In the genomic region with DNA sequence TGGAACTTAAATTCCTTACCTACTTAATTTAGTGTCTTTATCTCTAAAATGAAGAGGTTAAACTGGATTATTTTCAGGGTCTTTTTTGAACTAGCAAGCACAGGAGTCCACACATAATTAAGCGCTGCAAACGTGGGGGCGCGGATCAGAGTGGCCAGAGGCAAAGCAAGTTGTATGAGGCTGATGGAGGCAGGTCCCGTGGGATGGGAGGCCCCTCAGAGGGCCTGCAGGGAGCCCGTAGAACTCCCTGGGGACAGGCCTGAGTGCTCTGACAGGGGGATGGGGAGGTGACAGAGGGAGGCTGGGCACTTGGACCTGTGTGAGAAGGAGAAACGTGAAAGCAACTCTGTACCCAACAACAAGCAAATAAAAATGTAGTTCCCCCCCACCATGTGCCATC, we compare ENCODE assay signal across 17 cellular contexts.
"Had no signal": no experiment of that assay in that cellular context is flagged by ENCODE, and none has a peak within 500 bp of the region (broad histone marks: within the 10 kb centered on the region; RNA-seq: fewer than 3 reads in every experiment).

No MANE protein-coding gene starts in this region.

- H3K9me3 ChIP-seq: spleen, testis, upper lobe of right lung had no signal

- H3K36me3 ChIP-seq: cardiac muscle cell, spleen, upper lobe of right lung had no signal

- H3K9me3 Mint-ChIP-seq: natural killer cell; stimulated activated memory B cell treated with anti-CD40 and anti-IgM and Interleukin-4, amounts not matched to agents 10 μg/mL and 1 μg/mL and 100 μg/mL, for 72 hours; T-helper 1 cell treated with Interleukin-12 subunit alpha and Interleukin-12 subunit beta and Interleukin-4 antibody, amounts not matched to agents 30 μg/mL and 1 μg/mL, for 36 hours had no signal

- H3K4me3 ChIP-seq: cardiac muscle cell, spleen, testis, upper lobe of right lung had no signal

- H3K27ac ChIP-seq: cardiac muscle cell, testis, upper lobe of right lung, VCaP had no signal

- ATAC-seq: natural killer cell; stimulated activated memory B cell treated with anti-CD40 and anti-IgM and Interleukin-4, amounts not matched to agents 10 μg/mL and 1 μg/mL and 100 μg/mL, for 72 hours had no signal

- H3K4me1 Mint-ChIP-seq: natural killer cell; stimulated activated memory B cell treated with anti-CD40 and anti-IgM and Interleukin-4, amounts not matched to agents 10 μg/mL and 1 μg/mL and 100 μg/mL, for 72 hours had no signal

- H3K27me3 ChIP-seq: cardiac muscle cell, spleen, testis, upper lobe of right lung had no signal

- H3K27ac Mint-ChIP-seq: activated naive CD8-positive, alpha-beta T cell; natural killer cell; stimulated activated memory B cell treated with anti-CD40 and anti-IgM and Interleukin-4, amounts not matched to agents 10 μg/mL and 1 μg/mL and 100 μg/mL, for 72 hours; T-helper 1 cell treated with Interleukin-12 subunit alpha and Interleukin-12 subunit beta and Interleukin-4 antibody, amounts not matched to agents 30 μg/mL and 1 μg/mL, for 36 hours had no signal

- H3K36me3 Mint-ChIP-seq: activated naive CD8-positive, alpha-beta T cell; natural killer cell; stimulated activated memory B cell treated with anti-CD40 and anti-IgM and Interleukin-4, amounts not matched to agents 10 μg/mL and 1 μg/mL and 100 μg/mL, for 72 hours had no signal

- DNase-seq: activated CD4-positive, CD25-positive, alpha-beta regulatory T cell treated with anti-CD3 and anti-CD28 coated beads, Interleukin-2, amount 50 U/mL, for 72 hours; activated T-cell treated with anti-CD3 and anti-CD28 coated beads for 4 hours; dermis blood vessel endothelial cell; effector memory CD4-positive, alpha-beta T cell; foreskin fibroblast; natural killer cell; nucleus accumbens; retina; spleen; stimulated activated CD4-positive, alpha-beta T cell treated with anti-CD3 and anti-CD28 coated beads, Interleukin-4, amount 100 ng/mL, for 4 hours; testis; upper lobe of right lung had no signal

- H3K4me3 Mint-ChIP-seq: activated naive CD8-positive, alpha-beta T cell; natural killer cell; stimulated activated memory B cell treated with anti-CD40 and anti-IgM and Interleukin-4, amounts not matched to agents 10 μg/mL and 1 μg/mL and 100 μg/mL, for 72 hours; T-helper 1 cell treated with Interleukin-12 subunit alpha and Interleukin-12 subunit beta and Interleukin-4 antibody, amounts not matched to agents 30 μg/mL and 1 μg/mL, for 36 hours had no signal

- H3K27me3 Mint-ChIP-seq: activated naive CD8-positive, alpha-beta T cell had no signal
